Comparison of ENCODE assay signal across 1 cellular context in the genomic region with DNA sequence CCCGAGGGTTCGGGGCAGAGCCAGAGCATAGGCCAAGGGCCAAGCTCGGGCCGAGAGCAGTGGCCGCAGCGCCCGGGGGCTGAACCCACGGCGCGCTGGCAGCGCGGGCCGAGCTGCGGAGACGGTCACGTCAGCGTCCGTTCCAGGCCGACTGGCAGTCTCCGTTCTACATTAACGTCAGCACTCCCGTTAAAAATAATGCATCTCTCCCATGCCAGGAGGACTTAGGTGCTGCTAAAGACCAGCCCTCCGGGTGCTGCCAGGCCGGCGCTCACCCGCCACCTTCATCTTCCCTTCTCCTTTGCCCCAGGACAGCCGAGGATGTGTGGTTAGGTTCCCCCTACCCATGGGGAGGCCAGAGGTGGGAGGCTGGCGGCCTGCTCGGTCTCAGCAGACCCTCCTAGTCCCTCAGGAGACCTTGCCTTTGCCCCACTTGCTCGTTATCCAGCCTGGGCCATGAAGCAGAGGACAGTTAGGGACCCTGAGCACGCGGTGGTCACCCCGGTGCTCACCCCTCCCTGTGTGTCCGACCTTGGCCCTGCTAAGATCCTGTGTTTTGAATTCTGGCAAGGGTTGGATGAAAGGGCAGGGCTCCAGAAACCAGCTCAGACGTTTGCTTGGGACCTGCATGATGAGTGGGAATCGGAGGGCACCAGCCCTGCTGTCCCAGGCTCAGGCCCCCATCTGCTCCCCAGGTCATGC.
TF ChIP-seq lines count a peak whose summit lies in the region.

No MANE protein-coding gene starts in this region.

TF ChIP-seq in HepG2, 621 proteins besides CTCF, POLR2A, EP300 and RAD21 (continued from another document):
- TF ChIP-seq, protein P1, sequence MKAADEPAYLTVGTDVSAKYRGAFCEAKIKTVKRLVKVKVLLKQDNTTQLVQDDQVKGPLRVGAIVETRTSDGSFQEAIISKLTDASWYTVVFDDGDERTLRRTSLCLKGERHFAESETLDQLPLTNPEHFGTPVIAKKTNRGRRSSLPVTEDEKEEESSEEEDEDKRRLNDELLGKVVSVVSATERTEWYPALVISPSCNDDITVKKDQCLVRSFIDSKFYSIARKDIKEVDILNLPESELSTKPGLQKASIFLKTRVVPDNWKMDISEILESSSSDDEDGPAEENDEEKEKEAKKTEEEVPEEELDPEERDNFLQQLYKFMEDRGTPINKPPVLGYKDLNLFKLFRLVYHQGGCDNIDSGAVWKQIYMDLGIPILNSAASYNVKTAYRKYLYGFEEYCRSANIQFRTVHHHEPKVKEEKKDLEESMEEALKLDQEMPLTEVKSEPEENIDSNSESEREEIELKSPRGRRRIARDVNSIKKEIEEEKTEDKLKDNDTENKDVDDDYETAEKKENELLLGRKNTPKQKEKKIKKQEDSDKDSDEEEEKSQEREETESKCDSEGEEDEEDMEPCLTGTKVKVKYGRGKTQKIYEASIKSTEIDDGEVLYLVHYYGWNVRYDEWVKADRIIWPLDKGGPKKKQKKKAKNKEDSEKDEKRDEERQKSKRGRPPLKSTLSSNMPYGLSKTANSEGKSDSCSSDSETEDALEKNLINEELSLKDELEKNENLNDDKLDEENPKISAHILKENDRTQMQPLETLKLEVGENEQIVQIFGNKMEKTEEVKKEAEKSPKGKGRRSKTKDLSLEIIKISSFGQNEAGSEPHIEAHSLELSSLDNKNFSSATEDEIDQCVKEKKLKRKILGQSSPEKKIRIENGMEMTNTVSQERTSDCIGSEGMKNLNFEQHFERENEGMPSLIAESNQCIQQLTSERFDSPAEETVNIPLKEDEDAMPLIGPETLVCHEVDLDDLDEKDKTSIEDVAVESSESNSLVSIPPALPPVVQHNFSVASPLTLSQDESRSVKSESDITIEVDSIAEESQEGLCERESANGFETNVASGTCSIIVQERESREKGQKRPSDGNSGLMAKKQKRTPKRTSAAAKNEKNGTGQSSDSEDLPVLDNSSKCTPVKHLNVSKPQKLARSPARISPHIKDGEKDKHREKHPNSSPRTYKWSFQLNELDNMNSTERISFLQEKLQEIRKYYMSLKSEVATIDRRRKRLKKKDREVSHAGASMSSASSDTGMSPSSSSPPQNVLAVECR (CRISPR knock-in tag; IDR thresholded peaks at IDR 0.05; ENCODE audit: borderline replicate concordance), result 0 out of 2 replicates have a peak, but pooled peaks have one; percentile 30
- TF ChIP-seq HNRNPLL (IDR thresholded peaks at IDR 0.05; ENCODE audit: low read depth, low read length, poor library complexity, severe bottlenecking) (peak; percentile 24), FOXC1 (CRISPR knock-in tag; IDR thresholded peaks at IDR 0.05; ENCODE audit: borderline replicate concordance) (no peak), EZH2 (conservative IDR thresholded peaks at IDR 0.05; ENCODE audit: low read depth, low read length) (no peak), ERF (CRISPR knock-in tag; IDR thresholded peaks at IDR 0.05) (0 out of 2 replicates have a peak, but pooled peaks have one; percentile 22), ETV6 (CRISPR knock-in tag; conservative IDR thresholded peaks at IDR 0.05) (no peak), ZNF207 (IDR thresholded peaks at IDR 0.05; ENCODE audit: borderline replicate concordance) (no peak), EHMT2 (IDR thresholded peaks at IDR 0.05; ENCODE audit: borderline replicate concordance, low read depth, low read length) (no peak), NPAS2 (CRISPR knock-in tag; IDR thresholded peaks at IDR 0.05; ENCODE audit: borderline replicate concordance) (no peak), ZBTB21 (CRISPR knock-in tag; IDR thresholded peaks at IDR 0.05) (no peak), ZNF20 (CRISPR knock-in tag; IDR thresholded peaks at IDR 0.05) (no peak), ZNF34 (CRISPR knock-in tag; IDR thresholded peaks at IDR 0.05; ENCODE audit: borderline replicate concordance) (no peak), SMARCC2 (IDR thresholded peaks at IDR 0.05) (no peak), ZBTB42 (CRISPR knock-in tag; IDR thresholded peaks at IDR 0.05) (no peak), ZNF747 (CRISPR knock-in tag; IDR thresholded peaks at IDR 0.05; ENCODE audit: borderline replicate concordance) (no peak), ZNF138 (CRISPR knock-in tag; IDR thresholded peaks at IDR 0.05; ENCODE audit: low read depth) (no peak), TGIF2 (CRISPR knock-in tag; IDR thresholded peaks at IDR 0.05) (no peak)
- TF ChIP-seq, protein P2, sequence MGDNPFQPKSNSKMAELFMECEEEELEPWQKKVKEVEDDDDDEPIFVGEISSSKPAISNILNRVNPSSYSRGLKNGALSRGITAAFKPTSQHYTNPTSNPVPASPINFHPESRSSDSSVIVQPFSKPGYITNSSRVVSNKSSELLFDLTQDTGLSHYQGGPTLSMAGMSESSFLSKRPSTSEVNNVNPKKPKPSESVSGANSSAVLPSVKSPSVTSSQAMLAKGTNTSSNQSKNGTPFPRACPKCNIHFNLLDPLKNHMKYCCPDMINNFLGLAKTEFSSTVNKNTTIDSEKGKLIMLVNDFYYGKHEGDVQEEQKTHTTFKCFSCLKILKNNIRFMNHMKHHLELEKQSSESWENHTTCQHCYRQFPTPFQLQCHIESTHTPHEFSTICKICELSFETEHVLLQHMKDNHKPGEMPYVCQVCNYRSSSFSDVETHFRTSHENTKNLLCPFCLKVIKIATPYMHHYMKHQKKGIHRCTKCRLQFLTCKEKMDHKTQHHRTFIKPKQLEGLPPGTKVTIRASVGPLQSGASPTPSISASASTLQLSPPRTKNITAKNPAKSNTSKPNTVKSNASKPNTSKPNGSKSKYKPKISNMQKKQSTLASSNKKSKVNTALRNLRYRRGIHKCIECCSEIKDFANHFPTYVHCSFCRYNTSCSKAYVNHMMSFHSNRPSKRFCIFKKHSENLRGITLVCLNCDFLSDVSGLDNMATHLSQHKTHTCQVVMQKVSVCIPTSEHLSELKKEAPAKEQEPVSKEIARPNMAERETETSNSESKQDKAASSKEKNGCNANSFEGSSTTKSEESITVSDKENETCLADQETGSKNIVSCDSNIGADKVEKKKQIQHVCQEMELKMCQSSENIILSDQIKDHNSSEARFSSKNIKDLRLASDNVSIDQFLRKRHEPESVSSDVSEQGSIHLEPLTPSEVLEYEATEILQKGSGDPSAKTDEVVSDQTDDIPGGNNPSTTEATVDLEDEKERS (CRISPR knock-in tag; IDR thresholded peaks at IDR 0.05), result no peak
- TF ChIP-seq, protein P3, sequence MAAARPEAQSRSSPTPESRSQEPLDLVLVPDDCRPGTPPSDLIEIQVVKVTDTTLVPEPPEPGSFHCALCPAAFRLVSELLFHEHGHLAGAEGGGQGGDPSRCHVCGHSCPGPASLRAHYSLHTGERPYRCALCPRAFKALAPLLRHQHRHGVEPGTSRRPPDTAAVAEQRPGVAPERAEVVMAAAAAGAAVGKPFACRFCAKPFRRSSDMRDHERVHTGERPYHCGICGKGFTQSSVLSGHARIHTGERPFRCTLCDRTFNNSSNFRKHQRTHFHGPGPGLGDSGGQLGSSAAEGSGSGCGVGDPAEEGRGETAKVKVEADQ (CRISPR knock-in tag; IDR thresholded peaks at IDR 0.05; ENCODE audit: borderline replicate concordance), result no peak
- TF ChIP-seq, protein P4, sequence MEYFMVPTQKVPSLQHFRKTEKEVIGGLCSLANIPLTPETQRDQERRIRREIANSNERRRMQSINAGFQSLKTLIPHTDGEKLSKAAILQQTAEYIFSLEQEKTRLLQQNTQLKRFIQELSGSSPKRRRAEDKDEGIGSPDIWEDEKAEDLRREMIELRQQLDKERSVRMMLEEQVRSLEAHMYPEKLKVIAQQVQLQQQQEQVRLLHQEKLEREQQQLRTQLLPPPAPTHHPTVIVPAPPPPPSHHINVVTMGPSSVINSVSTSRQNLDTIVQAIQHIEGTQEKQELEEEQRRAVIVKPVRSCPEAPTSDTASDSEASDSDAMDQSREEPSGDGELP (IDR thresholded peaks at IDR 0.05; ENCODE audit: borderline replicate concordance, low read depth), result no peak
